ENCODE assay signal across 28 cellular contexts in genomic region chr18:47248610-47249343, GRCh38. TPM values are rescaled to one million over a fixed set of nuclear protein-coding genes. Genes with fewer than 3 reads are reported as not detected.
DNase-seq lines count a peak whose midpoint lies in the region; ATAC-seq, FAIRE-seq and TF ChIP-seq lines count a peak whose summit lies in the region.
"Had no signal": no experiment of that assay in that cellular context is flagged by ENCODE, and none has a peak within 500 bp of the region (broad histone marks: within the 10 kb centered on the region; RNA-seq: fewer than 3 reads in every experiment).

No MANE protein-coding gene starts in this region.

- H3K27me3 ChIP-seq in endothelial cell of umbilical vein (ENCODE audit: control insufficient read depth in 2 of 2, insufficient read depth in 2 of 2, low read length in 2 of 2) (peaks cover 73 to 92% of the 10 kb centered on the region in 2 experiments), trophoblast cell (ENCODE audit: insufficient read depth, low read length) (peaks cover 76% of the 10 kb centered on the region)

- H3K9ac ChIP-seq in endothelial cell of umbilical vein (replicated peaks; ENCODE audit: extremely low read depth, insufficient read depth, low read length): no peak overlapping the region
- no peak overlapping the region for H3K9ac ChIP-seq in trophoblast cell (ENCODE audit: low read length)

- no peak overlapping the region for H3K4me3 ChIP-seq in endothelial cell of umbilical vein (replicated peaks in 1 of 3; ENCODE audit: insufficient read depth in 1 of 3, low read depth in 1 of 3, low read length in 3 of 3)
- peak overlapping the region; percentile 16 for H3K4me3 ChIP-seq in trophoblast cell (ENCODE audit: low read depth, low read length)
- H3K4me3 ChIP-seq: heart left ventricle, thyroid gland had no signal

- H3K27me3 Mint-ChIP-seq in activated CD4-positive, alpha-beta T cell treated with anti-CD3 and anti-CD28 coated beads, Interleukin-2, amount 10 ng/mL, durations not matched to agents 24 days and 14 days: peaks cover 77% of the 10 kb centered on the region
- H3K27me3 Mint-ChIP-seq in T-helper 2 cell treated with Interferon-gamma antibody and Interleukin-4, amounts not matched to agents 5 μg/mL and 100 μg/mL, for 36 hours (ENCODE audit: low read depth): peaks cover 76% of the 10 kb centered on the region

- H3K27ac Mint-ChIP-seq in activated CD4-positive, alpha-beta T cell treated with anti-CD3 and anti-CD28 coated beads, Interleukin-2, amount 10 ng/mL, durations not matched to agents 24 days and 14 days: peak overlapping the region; percentile 75
- peak overlapping the region; percentile 36 for H3K27ac Mint-ChIP-seq in T-helper 2 cell treated with Interferon-gamma antibody and Interleukin-4, amounts not matched to agents 5 μg/mL and 100 μg/mL, for 36 hours
- H3K27ac Mint-ChIP-seq: immature natural killer cell; stimulated activated memory B cell treated with anti-CD40 and anti-IgM and Interleukin-4, amounts not matched to agents 10 μg/mL and 1 μg/mL and 100 μg/mL, for 72 hours had no signal

- CTCF ChIA-PET in endothelial cell of umbilical vein (lab: Charles Lee): interaction anchor here (0.6 kb wide), 1 partner anchor 744 kb away, joined by 5 read pairs; no protein-coding TSS in a partner anchor

- H2AFZ ChIP-seq in endothelial cell of umbilical vein (ENCODE audit: low read depth, low read length): no peak overlapping the region
- H2AFZ ChIP-seq in trophoblast cell (ENCODE audit: insufficient read depth, low read length, poor library complexity): no peak overlapping the region

- H3K79me1 ChIP-seq in trophoblast cell (ENCODE audit: low read length): no peaks in the 10 kb centered on the region

- no CpG with 5 or more reads among the region's 61 CpGs for WGBS in trophoblast cell (ENCODE audit: extremely low coverage, insufficient coverage, insufficient read length)

- ATAC-seq in GM21825 (IDR thresholded peaks at IDR 0.05; ENCODE audit: unreplicated experiment): no peak
- ATAC-seq in HG03108 (IDR thresholded peaks at IDR 0.05; ENCODE audit: unreplicated experiment): no peak
- ATAC-seq: heart left ventricle, HepG2, Right ventricle myocardium inferior had no signal

- peaks cover 3% of the 10 kb centered on the region for H3K4me1 Mint-ChIP-seq in activated CD4-positive, alpha-beta T cell treated with anti-CD3 and anti-CD28 coated beads, Interleukin-2, amount 10 ng/mL, durations not matched to agents 24 days and 14 days
- H3K4me1 Mint-ChIP-seq in T-helper 2 cell treated with Interferon-gamma antibody and Interleukin-4, amounts not matched to agents 5 μg/mL and 100 μg/mL, for 36 hours (ENCODE audit: low read depth): no peaks in the 10 kb centered on the region

- no peak overlapping the region for H4K12ac ChIP-seq in trophoblast cell (ENCODE audit: low read depth, low read length)

- no peak for FAIRE-seq in endothelial cell of umbilical vein (lab: Jason Lieb, UNC)
- FAIRE-seq: A204.1, HepG2, small intestine had no signal

- peak; percentile 58 for DNase-seq in activated CD4-positive, alpha-beta T cell treated with anti-CD3 and anti-CD28 coated beads, Interleukin-2, amount 10 ng/mL, durations not matched to agents 24 days and 14 days
- DNase-seq in activated CD4-positive, alpha-beta T cell treated with anti-CD3 and anti-CD28 coated beads for 1 hour: no peak
- DNase-seq in T-helper 2 cell treated with Interferon-gamma antibody and Interleukin-4, amounts not matched to agents 5 μg/mL and 100 μg/mL, for 36 hours (ENCODE audit: low spot score): no peak
- no peak for DNase-seq in endothelial cell of umbilical vein (ENCODE audit: low read depth, low spot score)
- no peak for DNase-seq in trophoblast cell
- DNase-seq in Ammon's horn (ENCODE audit: low spot score): no peak
- DNase-seq: activated CD4-positive, CD25-positive, alpha-beta regulatory T cell treated with anti-CD3 and anti-CD28 coated beads, Interleukin-2, amount 50 U/mL, for 72 hours; activated gamma-delta T cell treated with Interleukin-2 at 50 U/mL for 16 hours; BE2C; caudate nucleus; dermis blood vessel endothelial cell; immature natural killer cell; NCI-H1092; NCI-H2081 treated with DMSO at 0.1 percent for 48 hours; small intestine; thyroid gland had no signal

- H4K20me1 ChIP-seq in endothelial cell of umbilical vein (replicated peaks; ENCODE audit: control insufficient read depth, extremely low read depth, insufficient read depth, low read length): no peaks in the 10 kb centered on the region

- peak overlapping the region; percentile 6 for H3K23ac ChIP-seq in trophoblast cell (ENCODE audit: low read length)

- H3K18ac ChIP-seq in trophoblast cell (ENCODE audit: low read length): no peak overlapping the region

- no peak overlapping the region for H4K91ac ChIP-seq in trophoblast cell (ENCODE audit: low read depth, low read length)

- peaks cover 14% of the 10 kb centered on the region for H3K9me3 Mint-ChIP-seq in activated CD4-positive, alpha-beta T cell treated with anti-CD3 and anti-CD28 coated beads, Interleukin-2, amount 10 ng/mL, durations not matched to agents 24 days and 14 days
- H3K9me3 Mint-ChIP-seq in T-helper 2 cell treated with Interferon-gamma antibody and Interleukin-4, amounts not matched to agents 5 μg/mL and 100 μg/mL, for 36 hours: no peaks in the 10 kb centered on the region
- H3K9me3 Mint-ChIP-seq: stimulated activated memory B cell treated with anti-CD40 and anti-IgM and Interleukin-4, amounts not matched to agents 10 μg/mL and 1 μg/mL and 100 μg/mL, for 72 hours had no signal

- no peaks in the 10 kb centered on the region for H3K4me1 ChIP-seq in endothelial cell of umbilical vein (ENCODE audit: control insufficient read depth, extremely low read depth, insufficient read depth, low read length)
- peaks cover 4 to 10% of the 10 kb centered on the region in 2 experiments for H3K4me1 ChIP-seq in trophoblast cell (ENCODE audit: control insufficient read depth in 1 of 2, insufficient read depth in 2 of 2, low read length in 2 of 2)
- H3K4me1 ChIP-seq: BE2C had no signal

- no peaks in the 10 kb centered on the region for H3K79me2 ChIP-seq in endothelial cell of umbilical vein (ENCODE audit: control insufficient read depth, insufficient read depth, low read length)
- H3K79me2 ChIP-seq in trophoblast cell (ENCODE audit: control insufficient read depth, insufficient read depth, low read length, poor library complexity): no peaks in the 10 kb centered on the region

- peak overlapping the region; percentile 21 for H3K4me3 Mint-ChIP-seq in activated CD4-positive, alpha-beta T cell treated with anti-CD3 and anti-CD28 coated beads, Interleukin-2, amount 10 ng/mL, durations not matched to agents 24 days and 14 days
- no peak overlapping the region for H3K4me3 Mint-ChIP-seq in T-helper 2 cell treated with Interferon-gamma antibody and Interleukin-4, amounts not matched to agents 5 μg/mL and 100 μg/mL, for 36 hours
- H3K4me3 Mint-ChIP-seq: immature natural killer cell; stimulated activated memory B cell treated with anti-CD40 and anti-IgM and Interleukin-4, amounts not matched to agents 10 μg/mL and 1 μg/mL and 100 μg/mL, for 72 hours had no signal

- no peak overlapping the region for H3K14ac ChIP-seq in trophoblast cell (ENCODE audit: low read length)

- BruUV-seq in endothelial cell of umbilical vein (replicated peaks; lab: Mats Ljungman, UMichigan): no TSS peak

- no peak overlapping the region for H2BK120ac ChIP-seq in trophoblast cell (ENCODE audit: insufficient read depth, low read length, poor library complexity)

- POLR2A ChIA-PET in endothelial cell of umbilical vein (lab: Charles Lee): no interaction called here

- peaks cover 5% of the 10 kb centered on the region for H3K36me3 Mint-ChIP-seq in activated CD4-positive, alpha-beta T cell treated with anti-CD3 and anti-CD28 coated beads, Interleukin-2, amount 10 ng/mL, durations not matched to agents 24 days and 14 days (ENCODE audit: low read depth)
- H3K36me3 Mint-ChIP-seq in T-helper 2 cell treated with Interferon-gamma antibody and Interleukin-4, amounts not matched to agents 5 μg/mL and 100 μg/mL, for 36 hours (ENCODE audit: low read depth): peaks cover 5% of the 10 kb centered on the region
- H3K36me3 Mint-ChIP-seq: stimulated activated memory B cell treated with anti-CD40 and anti-IgM and Interleukin-4, amounts not matched to agents 10 μg/mL and 1 μg/mL and 100 μg/mL, for 72 hours had no signal

- no peak overlapping the region for H2AK5ac ChIP-seq in trophoblast cell (ENCODE audit: low read length)

- H2BK12ac ChIP-seq in trophoblast cell (ENCODE audit: low read length): no peak overlapping the region

- TF ChIP-seq POLR2A in endothelial cell of umbilical vein (IDR thresholded peaks at IDR 0.05; ENCODE audit: low read depth, low read length): no peak

- no peaks in the 10 kb centered on the region for H3K9me1 ChIP-seq in endothelial cell of umbilical vein (replicated peaks; ENCODE audit: control insufficient read depth, extremely low read depth, insufficient read depth, low read length)

- no peak overlapping the region for H3K4ac ChIP-seq in trophoblast cell (ENCODE audit: low read depth, low read length)

- no peaks in the 10 kb centered on the region for H3K36me3 ChIP-seq in endothelial cell of umbilical vein (ENCODE audit: control insufficient read depth in 2 of 2, extremely low read depth in 1 of 2, insufficient read depth in 2 of 2, low read length in 2 of 2)
- H3K36me3 ChIP-seq in trophoblast cell (ENCODE audit: control insufficient read depth in 1 of 2, insufficient read depth in 2 of 2, low read length in 2 of 2): no peaks in the 10 kb centered on the region
- H3K36me3 ChIP-seq: BE2C, heart left ventricle, thyroid gland had no signal

- H4K8ac ChIP-seq in trophoblast cell (ENCODE audit: low read depth, low read length): no peak overlapping the region

- no peak overlapping the region for H3K4me2 ChIP-seq in endothelial cell of umbilical vein (ENCODE audit: insufficient read depth, low read length)
- no peak overlapping the region for H3K4me2 ChIP-seq in trophoblast cell (ENCODE audit: low read length)

- no peak overlapping the region for H2BK5ac ChIP-seq in trophoblast cell (ENCODE audit: low read depth, low read length, poor library complexity)

- TF ChIP-seq CTCF in endothelial cell of umbilical vein (IDR thresholded peaks at IDR 0.05; ENCODE audit: extremely low read depth in 1 of 2, insufficient read depth in 1 of 2, low read depth in 1 of 2, low read length in 2 of 2): no peak

- dilution Hi-C loops in endothelial cell of umbilical vein (cut with MboI; ENCODE audit: extremely low pct_ligation_motif_present, low sequenced_read_pairs): no loop called here

- intact Hi-C loops in activated CD4-positive, alpha-beta T cell treated with anti-CD3 and anti-CD28 coated beads, Interleukin-2, amount 10 ng/mL, durations not matched to agents 24 days and 14 days (cut with micrococcal nuclease): loop anchor here (2.0 to 10.0 kb wide), 2 partner anchors 14 to 494 kb away; partner anchors contain the start of gene ST8SIA5
- intact Hi-C loops in endothelial cell of umbilical vein (cut with micrococcal nuclease): loop anchor here (10.0 kb wide), 1 partner anchor 496 kb away; no protein-coding TSS in a partner anchor

- no peak overlapping the region for H3K27ac ChIP-seq in endothelial cell of umbilical vein (ENCODE audit: insufficient read depth, low read depth, low read length)
- H3K27ac ChIP-seq in trophoblast cell (ENCODE audit: low read depth, low read length): no peak overlapping the region
- H3K27ac ChIP-seq: heart left ventricle, thyroid gland had no signal

- H3K9me3 ChIP-seq in endothelial cell of umbilical vein (replicated peaks; ENCODE audit: control insufficient read depth, insufficient read depth, low read length): no peaks in the 10 kb centered on the region
- peaks cover 12% of the 10 kb centered on the region for H3K9me3 ChIP-seq in trophoblast cell (ENCODE audit: insufficient read depth, low read depth, low read length)
- H3K9me3 ChIP-seq: BE2C, heart left ventricle, thyroid gland had no signal

RNA-seq across cellular contexts. Expression of gene SKOR2, which starts 2.7 kb away (rescaled TPM):
- not detected in 2 replicates for total RNA-seq in activated CD4-positive, alpha-beta T cell treated with anti-CD3 and anti-CD28 coated beads, Interleukin-2, amount 10 ng/mL, durations not matched to agents 24 days and 14 days
- not detected in 2 replicates for total RNA-seq in endothelial cell of umbilical vein
- polyA plus RNA-seq in endothelial cell of umbilical vein: not detected in 2 replicates
- polyA plus RNA-seq in endothelial cell of umbilical vein (2011; cell fraction: cytosol; rRNA removed): not detected in 2 replicates
- polyA plus RNA-seq in endothelial cell of umbilical vein (2011; cell fraction: nucleus; rRNA removed): not detected in 2 replicates
- polyA plus RNA-seq in endothelial cell of umbilical vein (2012): not detected in 2 replicates
- not detected in 2 replicates for polyA minus RNA-seq in endothelial cell of umbilical vein
- not detected for polyA minus RNA-seq in endothelial cell of umbilical vein (2011; cell fraction: cytosol; rRNA and poly(A)+ RNA removed)
- not detected in 2 replicates for polyA minus RNA-seq in endothelial cell of umbilical vein (2011; cell fraction: nucleus; rRNA and poly(A)+ RNA removed)
- not detected in 2 replicates for polyA plus RNA-seq in trophoblast cell (2013)
- total RNA-seq: dermis blood vessel endothelial cell, heart left ventricle, HepG2, LHCN-M2, liver, mononuclear cell, OCI-LY7, pulmonary artery endothelial cell, Right ventricle myocardium inferior, thyroid gland had no signal
- polyA plus RNA-seq: heart left ventricle, HepG2, immature natural killer cell, liver, small intestine had no signal
